In genomic region chr10:60517805-60518204, GRCh38 we compare ENCODE assay signal across 19 cellular contexts.
"Had no signal": no experiment of that assay in that cellular context is flagged by ENCODE, and none has a peak within 500 bp of the region (broad histone marks: within the 10 kb centered on the region; RNA-seq: fewer than 3 reads in every experiment).

No MANE protein-coding gene starts in this region.

- H3K4me1 ChIP-seq: adrenal gland, gastroesophageal sphincter, left lung, parathyroid adenoma had no signal

- H3K4me3 Mint-ChIP-seq: activated CD4-positive, alpha-beta T cell treated with anti-CD3 and anti-CD28 coated beads for 36 hours; activated CD8-positive, alpha-beta T cell treated with anti-CD3 and anti-CD28 coated beads for 36 hours; activated naive CD4-positive, alpha-beta T cell treated with anti-CD3 and anti-CD28 coated beads, Interleukin-2, amount 50 U/mL, for 24 hours; naive B cell; T-helper 17 cell had no signal

- H3K9me3 ChIP-seq: adrenal gland, body of pancreas, gastroesophageal sphincter, left lung had no signal

- H3K36me3 Mint-ChIP-seq: activated naive CD4-positive, alpha-beta T cell treated with anti-CD3 and anti-CD28 coated beads, Interleukin-2, amount 50 U/mL, for 24 hours; naive B cell had no signal

- H3K27ac ChIP-seq: adrenal gland, body of pancreas, gastroesophageal sphincter, left lung, parathyroid adenoma had no signal

- H3K27me3 ChIP-seq: adrenal gland, body of pancreas, gastroesophageal sphincter, left lung had no signal

- H3K36me3 ChIP-seq: adrenal gland, gastroesophageal sphincter, left lung had no signal

- H3K27me3 Mint-ChIP-seq: activated CD4-positive, alpha-beta T cell treated with anti-CD3 and anti-CD28 coated beads for 36 hours; activated CD8-positive, alpha-beta T cell treated with anti-CD3 and anti-CD28 coated beads for 36 hours; activated naive CD4-positive, alpha-beta T cell treated with anti-CD3 and anti-CD28 coated beads, Interleukin-2, amount 50 U/mL, for 24 hours; T-helper 17 cell had no signal

- H3K27ac Mint-ChIP-seq: activated CD4-positive, alpha-beta T cell treated with anti-CD3 and anti-CD28 coated beads for 36 hours; activated CD8-positive, alpha-beta T cell treated with anti-CD3 and anti-CD28 coated beads for 36 hours; activated naive CD4-positive, alpha-beta T cell treated with anti-CD3 and anti-CD28 coated beads, Interleukin-2, amount 50 U/mL, for 24 hours; T-helper 17 cell had no signal

- H3K9me3 Mint-ChIP-seq: activated CD8-positive, alpha-beta T cell treated with anti-CD3 and anti-CD28 coated beads for 36 hours; activated naive CD4-positive, alpha-beta T cell treated with anti-CD3 and anti-CD28 coated beads, Interleukin-2, amount 50 U/mL, for 24 hours; naive B cell had no signal

- ATAC-seq: activated CD4-positive, alpha-beta T cell treated with anti-CD3 and anti-CD28 coated beads for 36 hours; activated CD8-positive, alpha-beta T cell treated with anti-CD3 and anti-CD28 coated beads for 36 hours; body of pancreas; gastroesophageal sphincter; left lung; T-helper 17 cell had no signal

- FAIRE-seq: endothelial cell of umbilical vein had no signal

- DNase-seq: activated CD4-positive, alpha-beta T cell treated with anti-CD3 and anti-CD28 coated beads for 36 hours; activated CD8-positive, alpha-beta T cell treated with anti-CD3 and anti-CD28 coated beads for 36 hours; activated effector memory CD4-positive, alpha-beta T cell treated with anti-CD3 and anti-CD28 coated beads, Interleukin-2, amount 50 U/mL, for 16 hours; activated T-cell treated with anti-CD3 and anti-CD28 coated beads, Interleukin-2, amount 50 U/mL, for 48 hours; adrenal gland; body of pancreas; effector CD8-positive, alpha-beta T cell; islet precursor cell; left lung; mammary epithelial cell; naive B cell; stimulated activated CD4-positive, alpha-beta T cell treated with anti-CD3 and anti-CD28 coated beads, Interleukin-2, amount 100 ng/mL, for 48 hours; stimulated activated naive CD4-positive, alpha-beta T cell treated with Interleukin-2 at 50 U/mL for 16 hours; T-helper 17 cell; trophoblast cell had no signal

- H3K4me3 ChIP-seq: adrenal gland, body of pancreas, gastroesophageal sphincter, left lung had no signal
